23 cellular contexts compared by ENCODE assay signal in the genomic region with DNA sequence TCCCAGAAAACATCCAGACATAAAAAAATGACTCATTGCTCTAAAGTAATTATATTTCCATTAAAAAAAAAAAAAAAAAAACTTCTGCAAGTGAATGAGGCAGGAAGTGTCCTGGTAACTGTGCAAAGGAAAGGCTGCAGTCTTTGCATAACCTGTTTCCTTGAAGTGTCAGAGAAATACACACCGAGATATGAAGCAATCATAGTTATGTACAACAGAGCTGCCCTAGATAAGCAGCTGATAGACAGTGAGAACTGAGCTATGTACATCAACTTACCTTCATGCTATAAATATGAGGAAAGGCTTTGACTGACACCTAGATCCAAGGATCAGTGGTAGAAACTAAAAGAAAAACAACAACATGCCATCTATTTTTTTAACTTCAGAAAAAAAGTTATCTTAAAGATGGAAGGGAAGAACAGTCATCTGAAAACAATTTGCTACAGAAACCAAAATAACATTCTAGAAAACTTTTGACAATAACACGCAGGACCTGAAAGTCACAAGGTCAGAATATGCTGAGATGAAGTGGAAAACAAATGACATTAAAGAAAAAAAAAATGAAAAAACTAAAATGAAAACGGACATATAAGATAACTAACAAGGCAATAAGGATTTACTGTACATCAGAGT.
DNase-seq lines count a peak whose midpoint lies in the region; ATAC-seq and TF ChIP-seq lines count a peak whose summit lies in the region.
"Had no signal": no experiment of that assay in that cellular context is flagged by ENCODE, and none has a peak within 500 bp of the region (broad histone marks: within the 10 kb centered on the region; RNA-seq: fewer than 3 reads in every experiment).

No MANE protein-coding gene starts in this region.

- H3K27me3 ChIP-seq in mucosa of rectum (ENCODE audit: control insufficient read depth in 2 of 2, insufficient read depth in 2 of 2, low read length in 2 of 2), result no peaks in the 10 kb centered on the region
- no peaks in the 10 kb centered on the region for H3K27me3 ChIP-seq in effector memory CD4-positive, alpha-beta T cell (replicated peaks; ENCODE audit: control insufficient read depth, insufficient read depth, low read length, poor library complexity, severe bottlenecking)
- H3K27me3 ChIP-seq: gastrocnemius medialis, vagina had no signal

- no peak for ATAC-seq in T-helper 17 cell
- ATAC-seq in HG03025 (IDR thresholded peaks at IDR 0.05; ENCODE audit: low FRiP score, unreplicated experiment), result no peak
- ATAC-seq: activated CD4-positive, CD25-positive, alpha-beta regulatory T cell treated with anti-CD3 and anti-CD28 coated beads, Interleukin-2, amount 50 U/mL, for 24 hours; stimulated activated naive CD8-positive, alpha-beta T cell treated with anti-CD3 and anti-CD28 coated beads, Interleukin-15, Interleukin-2, amounts not matched to agents 100 U/mL and 50 U/mL, for 24 hours had no signal

- H3K4me3 ChIP-seq in epithelial cell of esophagus (ENCODE audit: low read length) (no peak overlapping the region), mucosa of rectum (ENCODE audit: low read length in 2 of 2) (no peak overlapping the region)
- no peak overlapping the region for H3K4me3 ChIP-seq in effector memory CD4-positive, alpha-beta T cell (ENCODE audit: insufficient read depth, low read depth, low read length, poor library complexity, severe bottlenecking)
- H3K4me3 ChIP-seq: gastrocnemius medialis, skin epidermis, vagina had no signal

- H3K36me3 ChIP-seq in mucosa of rectum (ENCODE audit: control insufficient read depth in 2 of 2, insufficient read depth in 2 of 2, low read length in 2 of 2), result no peaks in the 10 kb centered on the region
- H3K36me3 ChIP-seq in effector memory CD4-positive, alpha-beta T cell (ENCODE audit: control insufficient read depth, insufficient read depth, low read length), result no peaks in the 10 kb centered on the region
- H3K36me3 ChIP-seq: gastrocnemius medialis, vagina had no signal

- peaks cover 20 to 24% of the 10 kb centered on the region in 2 donors for H3K4me1 ChIP-seq in mucosa of rectum (ENCODE audit: control insufficient read depth in 2 of 2, insufficient read depth in 2 of 2, low read length in 2 of 2)
- H3K4me1 ChIP-seq in effector memory CD4-positive, alpha-beta T cell (ENCODE audit: control insufficient read depth, insufficient read depth, low read length, poor library complexity, severe bottlenecking), result no peaks in the 10 kb centered on the region
- H3K4me1 ChIP-seq: gastrocnemius medialis, vagina had no signal

- peaks cover 9% of the 10 kb centered on the region for H3K27me3 Mint-ChIP-seq in T-helper 17 cell
- H3K27me3 Mint-ChIP-seq: brain had no signal

- H3K9me3 ChIP-seq in mucosa of rectum (ENCODE audit: control insufficient read depth in 2 of 2, low read length in 2 of 2) (no peaks in the 10 kb centered on the region), T-helper 17 cell (ENCODE audit: control insufficient read depth, low read length, poor library complexity, severe bottlenecking) (no peaks in the 10 kb centered on the region)
- H3K9me3 ChIP-seq in effector memory CD4-positive, alpha-beta T cell (ENCODE audit: control insufficient read depth, low read length), result no peaks in the 10 kb centered on the region
- H3K9me3 ChIP-seq: gastrocnemius medialis, vagina had no signal

- DNase-seq in Caki2 (ENCODE audit: low read depth) (peak; percentile 8), LHCN-M2 (ENCODE audit: low read depth) (peak; percentile 3), epithelial cell of esophagus (ENCODE audit: low read depth) (peak; percentile 24), T-helper 17 cell (no peak)
- no peak for DNase-seq in activated CD4-positive, alpha-beta T cell treated with anti-CD3 and anti-CD28 coated beads, Interleukin-2, amount 50 U/mL, for 4 hours
- no peak for DNase-seq in effector memory CD4-positive, alpha-beta T cell
- DNase-seq: activated naive CD4-positive, alpha-beta T cell treated with anti-CD3 and anti-CD28 coated beads for 36 hours; C1 segment of cervical spinal cord; effector CD8-positive, alpha-beta T cell; gastrocnemius medialis; H7; midbrain; NCI-H1930; NCI-H526 treated with DMSO at 0.1 percent for 48 hours; occipital lobe; stimulated activated naive CD8-positive, alpha-beta T cell treated with anti-CD3 and anti-CD28 coated beads, Interleukin-15, Interleukin-2, amounts not matched to agents 100 U/mL and 50 U/mL, for 24 hours had no signal

- H3K4me1 Mint-ChIP-seq in T-helper 17 cell, result no peaks in the 10 kb centered on the region
- H3K4me1 Mint-ChIP-seq: brain had no signal

- H3K9ac ChIP-seq in mucosa of rectum (ENCODE audit: low read depth in 1 of 2, low read length in 2 of 2), result no peak overlapping the region

- in situ Hi-C loops in Caki2 (cut with HindIII; ENCODE audit: low pct_unique_long_range_greater_than_20kb, low sequenced_read_pairs), result no loop called here

- peak overlapping the region; percentile 52 to 59 for H3K27ac ChIP-seq in mucosa of rectum (ENCODE audit: low read depth in 2 of 2, low read length in 2 of 2)
- no peak overlapping the region for H3K27ac ChIP-seq in effector memory CD4-positive, alpha-beta T cell (ENCODE audit: insufficient read depth, low read length, poor library complexity, severe bottlenecking)
- H3K27ac ChIP-seq: gastrocnemius medialis, skin epidermis, vagina had no signal

- TF ChIP-seq CTCF in epithelial cell of esophagus (IDR thresholded peaks at IDR 0.05; ENCODE audit: insufficient read depth, low read depth, low read length, missing control alignments), result no peak

- no peaks in the 10 kb centered on the region for H3K36me3 Mint-ChIP-seq in T-helper 17 cell (ENCODE audit: low read depth)
- H3K36me3 Mint-ChIP-seq: brain had no signal

- H3K27ac Mint-ChIP-seq in T-helper 17 cell, result no peak overlapping the region
- H3K27ac Mint-ChIP-seq: activated naive CD4-positive, alpha-beta T cell treated with anti-CD3 and anti-CD28 coated beads for 36 hours; brain; T-helper 1 cell treated with Interleukin-12 subunit alpha and Interleukin-12 subunit beta and Interleukin-4 antibody, amounts not matched to agents 30 μg/mL and 1 μg/mL, for 36 hours had no signal

- H3K4me3 Mint-ChIP-seq in T-helper 17 cell, result no peak overlapping the region
- H3K4me3 Mint-ChIP-seq: activated naive CD4-positive, alpha-beta T cell treated with anti-CD3 and anti-CD28 coated beads for 36 hours; brain; T-helper 1 cell treated with Interleukin-12 subunit alpha and Interleukin-12 subunit beta and Interleukin-4 antibody, amounts not matched to agents 30 μg/mL and 1 μg/mL, for 36 hours had no signal

Comparison
In these comparisons a context has a peak if more than half of its experiments do, and no peak if none do; other contexts are left out.
1. DNase-seq: peak in Caki2 (single experiment), LHCN-M2 (single experiment) and epithelial cell of esophagus (single experiment); none in activated CD4-positive, alpha-beta T cell treated with anti-CD3 and anti-CD28 coated beads, Interleukin-2, amount 50 U/mL, for 4 hours (0 of 2), effector memory CD4-positive, alpha-beta T cell (0 of 3) and T-helper 17 cell (0 of 3).